8 cellular contexts compared by ENCODE assay signal in genomic region chr1:145690587-145691558, GRCh38. TPM values are rescaled to one million over a fixed set of nuclear protein-coding genes. Genes with fewer than 3 reads are reported as not detected.
A peak's percentile ranks its signal among the peaks of the same experiment; 100 is the strongest.
DNase-seq lines count a peak whose midpoint lies in the region; ATAC-seq and TF ChIP-seq lines count a peak whose summit lies in the region.

No MANE protein-coding gene starts in this region.

- no peaks in the 10 kb centered on the region for H3K9me3 ChIP-seq in gastroesophageal sphincter
- no peaks in the 10 kb centered on the region for H3K9me3 ChIP-seq in thyroid gland

- TF ChIP-seq CTCF in gastroesophageal sphincter (IDR thresholded peaks at IDR 0.05) (no peak), thyroid gland (IDR thresholded peaks at IDR 0.05) (no peak)

- H3K4me3 Mint-ChIP-seq in activated CD4-positive, alpha-beta T cell treated with anti-CD3 and anti-CD28 coated beads, Interleukin-2, amount 10 ng/mL, durations not matched to agents 24 days and 14 days = peak overlapping the region; percentile 43

- TF ChIP-seq EP300 in gastroesophageal sphincter (IDR thresholded peaks at IDR 0.05) = no peak

- peak; percentile 85 for ATAC-seq in HG03097 (IDR thresholded peaks at IDR 0.05; ENCODE audit: low FRiP score, unreplicated experiment)
- ATAC-seq in gastroesophageal sphincter = peak; percentile 43

- H3K27me3 ChIP-seq in gastroesophageal sphincter = no peaks in the 10 kb centered on the region
- no peaks in the 10 kb centered on the region for H3K27me3 ChIP-seq in thyroid gland

- peak overlapping the region in 1 of 4 donors; percentile 12 for H3K27ac ChIP-seq in gastroesophageal sphincter
- peak overlapping the region in 2 of 3 donors; percentile 2 to 7 for H3K27ac ChIP-seq in thyroid gland

- H3K9me3 Mint-ChIP-seq in activated CD4-positive, alpha-beta T cell treated with anti-CD3 and anti-CD28 coated beads, Interleukin-2, amount 10 ng/mL, durations not matched to agents 24 days and 14 days = no peaks in the 10 kb centered on the region

- H3K36me3 ChIP-seq in gastroesophageal sphincter (no peaks in the 10 kb centered on the region), thyroid gland (no peaks in the 10 kb centered on the region)

- peak; percentile 5 to 12 for DNase-seq in activated CD4-positive, alpha-beta T cell treated with anti-CD3 and anti-CD28 coated beads for 4 hours
- DNase-seq in activated CD4-positive, alpha-beta T cell treated with anti-CD3 and anti-CD28 coated beads, Interleukin-2, amount 50 U/mL, for 1 hour = no peak
- peak; percentile 89 for DNase-seq in activated CD4-positive, alpha-beta T cell treated with anti-CD3 and anti-CD28 coated beads, Interleukin-2, amount 10 ng/mL, durations not matched to agents 24 days and 14 days
- DNase-seq in thyroid gland (peak in 1 of 2 donors; percentile 10), NCI-H2196 treated with DMSO at 0.1 percent for 48 hours (lab: John Stamatoyannopoulos, UW; ENCODE audit: unreplicated experiment) (no peak)
- DNase-seq in activated effector memory CD4-positive, alpha-beta T cell treated with Interleukin-2 at 50 U/mL for 16 hours = no peak

- peak overlapping the region; percentile 62 for H3K27ac Mint-ChIP-seq in activated CD4-positive, alpha-beta T cell treated with anti-CD3 and anti-CD28 coated beads, Interleukin-2, amount 10 ng/mL, durations not matched to agents 24 days and 14 days

- TF ChIP-seq POLR2A in gastroesophageal sphincter (IDR thresholded peaks at IDR 0.05) = no peak
- TF ChIP-seq POLR2A in thyroid gland (IDR thresholded peaks at IDR 0.05) = no peak

- H3K4me3 ChIP-seq in gastroesophageal sphincter = no peak overlapping the region
- H3K4me3 ChIP-seq in thyroid gland (replicated peaks in 1 of 3) = no peak overlapping the region

- H3K36me3 Mint-ChIP-seq in activated CD4-positive, alpha-beta T cell treated with anti-CD3 and anti-CD28 coated beads, Interleukin-2, amount 10 ng/mL, durations not matched to agents 24 days and 14 days (ENCODE audit: low read depth) = peaks cover 2% of the 10 kb centered on the region

- intact Hi-C loops in activated CD4-positive, alpha-beta T cell treated with anti-CD3 and anti-CD28 coated beads, Interleukin-2, amount 10 ng/mL, durations not matched to agents 24 days and 14 days (cut with micrococcal nuclease) = no loop called here
- intact Hi-C loops in thyroid gland (cut with DNase I) = no loop called here

- 51 to 63% methylated on average over 4 of the region's 5 CpGs for WGBS in gastroesophageal sphincter (ENCODE audit: low coverage in 1 of 2), 2 donors
- WGBS in thyroid gland, 2 donors = 63 to 66% methylated on average over 5 of the region's 5 CpGs

- H3K4me1 ChIP-seq in gastroesophageal sphincter = peaks cover 0 to 8% (median 0%) of the 10 kb centered on the region in 3 donors
- peaks cover 0 to 12% of the 10 kb centered on the region in 2 donors for H3K4me1 ChIP-seq in thyroid gland

- no peaks in the 10 kb centered on the region for H3K27me3 Mint-ChIP-seq in activated CD4-positive, alpha-beta T cell treated with anti-CD3 and anti-CD28 coated beads, Interleukin-2, amount 10 ng/mL, durations not matched to agents 24 days and 14 days

- H3K4me1 Mint-ChIP-seq in activated CD4-positive, alpha-beta T cell treated with anti-CD3 and anti-CD28 coated beads, Interleukin-2, amount 10 ng/mL, durations not matched to agents 24 days and 14 days = peaks cover 26% of the 10 kb centered on the region

RNA-seq across cellular contexts. Expression of gene PDZK1, which starts 16.3 kb away (rescaled TPM):
- total RNA-seq in activated CD4-positive, alpha-beta T cell treated with anti-CD3 and anti-CD28 coated beads, Interleukin-2, amount 10 ng/mL, durations not matched to agents 24 days and 14 days = 0.16 TPM in 1 of 2 replicates, not detected in the other
- total RNA-seq in gastroesophageal sphincter (under 1 TPM in 2 of 4 donors, not detected in 2; 0.46 to 0.87 TPM), thyroid gland (under 1 TPM in 3 of 4 donors, not detected in 1; 0.27 to 0.56 (median 0.29) TPM)

RNA-seq across cellular contexts. Expression of gene CD160, which starts 28.4 kb away (rescaled TPM):
- 0.59 TPM in 1 of 2 replicates, not detected in the other for total RNA-seq in activated CD4-positive, alpha-beta T cell treated with anti-CD3 and anti-CD28 coated beads, Interleukin-2, amount 10 ng/mL, durations not matched to agents 24 days and 14 days
- total RNA-seq in gastroesophageal sphincter (1 to 10 TPM in 1 of 4 donors, under 1 TPM in 1, not detected in 2; 0.23 to 1.0 TPM), thyroid gland (not detected)

Comparison
In these comparisons a context has a peak if more than half of its experiments do, and no peak if none do; other contexts are left out.
1. DNase-seq: peak in activated CD4-positive, alpha-beta T cell treated with anti-CD3 and anti-CD28 coated beads for 4 hours (2 of 2) and activated CD4-positive, alpha-beta T cell treated with anti-CD3 and anti-CD28 coated beads, Interleukin-2, amount 10 ng/mL, durations not matched to agents 24 days and 14 days (single experiment); none in activated CD4-positive, alpha-beta T cell treated with anti-CD3 and anti-CD28 coated beads, Interleukin-2, amount 50 U/mL, for 1 hour (single experiment), NCI-H2196 treated with DMSO at 0.1 percent for 48 hours (single experiment) and activated effector memory CD4-positive, alpha-beta T cell treated with Interleukin-2 at 50 U/mL for 16 hours (single experiment).